38 cellular contexts compared by ENCODE assay signal in the genomic region with DNA sequence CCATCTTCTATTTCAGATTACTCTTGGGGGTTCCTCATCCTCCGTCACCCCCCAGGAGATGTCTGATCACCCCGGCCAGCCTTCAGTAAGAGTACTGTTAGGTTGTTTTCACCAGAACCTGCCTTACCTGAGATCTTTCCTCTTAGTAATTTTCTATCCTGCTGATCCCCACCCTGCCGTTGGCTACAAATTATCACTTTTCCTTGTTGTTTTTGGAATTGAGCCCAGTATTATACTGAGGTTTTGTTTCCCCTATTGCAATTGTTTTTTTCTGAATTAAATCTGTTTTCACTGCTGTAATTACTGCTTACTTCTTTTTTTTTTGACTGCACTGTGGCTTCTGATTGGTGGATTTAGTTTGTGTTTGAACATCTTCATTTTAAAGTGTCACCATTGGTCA. TPM values are rescaled to one million over a fixed set of nuclear protein-coding genes. Genes with fewer than 3 reads are reported as not detected.
"Had no signal": no experiment of that assay in that cellular context is flagged by ENCODE, and none has a peak within 500 bp of the region (broad histone marks: within the 10 kb centered on the region; RNA-seq: fewer than 3 reads in every experiment).

No MANE protein-coding gene starts in this region.

- H2AFZ ChIP-seq: PC-9 had no signal

- H3K9me3 Mint-ChIP-seq: activated naive CD4-positive, alpha-beta T cell treated with anti-CD3 and anti-CD28 coated beads, Interleukin-2, amount 10 ng/mL, durations not matched to agents 7 days and 5 days had no signal

- ATAC-seq: activated CD8-positive, alpha-beta memory T cell treated with anti-CD3 and anti-CD28 coated beads, Interleukin-2, amount 10 ng/mL, durations not matched to agents 7 days and 5 days; K562; Right ventricle myocardium inferior; SK-N-SH treated with all-trans-retinoic acid at 6 μM for 48 hours had no signal

- FAIRE-seq: K562, RCC 7860 had no signal

- DNase-seq: activated B cell treated with CpG ODN at 0.5 μM for 24 hours; activated CD4-positive, alpha-beta memory T cell treated with anti-CD3 and anti-CD28 coated beads, Interleukin-2, amount 10 ng/mL, durations not matched to agents 7 days and 5 days; activated CD4-positive, alpha-beta T cell treated with anti-CD3 and anti-CD28 coated beads for 48 hours; activated CD4-positive, CD25-positive, alpha-beta regulatory T cell treated with anti-CD3 and anti-CD28 coated beads, Interleukin-2, amount 50 U/mL, for 72 hours; activated CD8-positive, alpha-beta memory T cell treated with anti-CD3 and anti-CD28 coated beads for 24 hours; activated CD8-positive, alpha-beta memory T cell treated with anti-CD3 and anti-CD28 coated beads, Interleukin-2, amount 10 ng/mL, durations not matched to agents 7 days and 5 days; activated CD8-positive, alpha-beta memory T cell treated with anti-CD3 and anti-CD28 coated beads, Interleukin-2, amount 50 U/mL, for 48 hours; activated effector memory CD4-positive, alpha-beta T cell treated with Interleukin-2 at 50 U/mL for 16 hours; activated naive CD4-positive, alpha-beta T cell treated with anti-CD3 and anti-CD28 coated beads, Interleukin-2, amount 10 ng/mL, durations not matched to agents 7 days and 5 days; activated naive CD8-positive, alpha-beta T cell treated with anti-CD3 and anti-CD28 coated beads for 36 hours; activated T-cell treated with anti-CD3 and anti-CD28 coated beads, Interleukin-2, amount 50 U/mL, for 48 hours; amniotic stem cell; aorta; brain microvascular endothelial cell; central memory CD4-positive, alpha-beta T cell; NCI-H1092 treated with DMSO at 0.1 percent for 48 hours; NCI-H146; NCI-H187; NCI-H2029 treated with DMSO at 0.1 percent for 48 hours; NCI-H2171 treated with DMSO at 0.1 percent for 48 hours; NCI-H226; NCI-H446 treated with DMSO at 0.1 percent for 48 hours; NCI-H524 treated with DMSO at 0.1 percent for 48 hours; NCI-H82; PC-9; SIG-M5; T-helper 1 cell; T-helper 2 cell; T-helper 9 cell had no signal

- H3K4me2 ChIP-seq: PC-9 had no signal

- H3K27me3 ChIP-seq: brain microvascular endothelial cell had no signal

- H3K27ac ChIP-seq: brain microvascular endothelial cell, PC-9, RWPE1, VCaP had no signal

- H3K4me1 Mint-ChIP-seq: activated B cell treated with CpG ODN at 0.5 μM for 24 hours; activated CD4-positive, alpha-beta memory T cell treated with anti-CD3 and anti-CD28 coated beads, Interleukin-2, amount 10 ng/mL, durations not matched to agents 7 days and 5 days; activated CD8-positive, alpha-beta memory T cell treated with anti-CD3 and anti-CD28 coated beads, Interleukin-2, amount 10 ng/mL, durations not matched to agents 7 days and 5 days; activated naive CD4-positive, alpha-beta T cell treated with anti-CD3 and anti-CD28 coated beads, Interleukin-2, amount 10 ng/mL, durations not matched to agents 7 days and 5 days; activated naive CD8-positive, alpha-beta T cell treated with anti-CD3 and anti-CD28 coated beads for 36 hours had no signal

- H3K36me3 ChIP-seq: brain microvascular endothelial cell had no signal

- H3K4me3 Mint-ChIP-seq: activated B cell treated with CpG ODN at 0.5 μM for 24 hours; activated CD4-positive, alpha-beta memory T cell treated with anti-CD3 and anti-CD28 coated beads, Interleukin-2, amount 10 ng/mL, durations not matched to agents 7 days and 5 days; activated CD8-positive, alpha-beta memory T cell treated with anti-CD3 and anti-CD28 coated beads, Interleukin-2, amount 10 ng/mL, durations not matched to agents 7 days and 5 days; activated naive CD4-positive, alpha-beta T cell treated with anti-CD3 and anti-CD28 coated beads, Interleukin-2, amount 10 ng/mL, durations not matched to agents 7 days and 5 days; activated naive CD8-positive, alpha-beta T cell treated with anti-CD3 and anti-CD28 coated beads for 36 hours had no signal

- H3K4me3 ChIP-seq: K562, PC-9 had no signal

- H3K27ac Mint-ChIP-seq: activated B cell treated with CpG ODN at 0.5 μM for 24 hours; activated CD4-positive, alpha-beta memory T cell treated with anti-CD3 and anti-CD28 coated beads, Interleukin-2, amount 10 ng/mL, durations not matched to agents 7 days and 5 days; activated CD8-positive, alpha-beta memory T cell treated with anti-CD3 and anti-CD28 coated beads, Interleukin-2, amount 10 ng/mL, durations not matched to agents 7 days and 5 days; activated naive CD4-positive, alpha-beta T cell treated with anti-CD3 and anti-CD28 coated beads, Interleukin-2, amount 10 ng/mL, durations not matched to agents 7 days and 5 days; activated naive CD8-positive, alpha-beta T cell treated with anti-CD3 and anti-CD28 coated beads for 36 hours had no signal

- H3K36me3 Mint-ChIP-seq: activated CD8-positive, alpha-beta memory T cell treated with anti-CD3 and anti-CD28 coated beads, Interleukin-2, amount 10 ng/mL, durations not matched to agents 7 days and 5 days; activated naive CD4-positive, alpha-beta T cell treated with anti-CD3 and anti-CD28 coated beads, Interleukin-2, amount 10 ng/mL, durations not matched to agents 7 days and 5 days; activated naive CD8-positive, alpha-beta T cell treated with anti-CD3 and anti-CD28 coated beads for 36 hours had no signal

- H3K27me3 Mint-ChIP-seq: activated naive CD4-positive, alpha-beta T cell treated with anti-CD3 and anti-CD28 coated beads, Interleukin-2, amount 10 ng/mL, durations not matched to agents 7 days and 5 days had no signal

RNA-seq across cellular contexts. Expression of a gene that starts 14.7 kb away (rescaled TPM):
- total RNA-seq: activated B cell treated with CpG ODN at 0.5 μM for 24 hours; activated CD4-positive, alpha-beta memory T cell treated with anti-CD3 and anti-CD28 coated beads, Interleukin-2, amount 10 ng/mL, durations not matched to agents 7 days and 5 days; activated CD8-positive, alpha-beta memory T cell treated with anti-CD3 and anti-CD28 coated beads, Interleukin-2, amount 10 ng/mL, durations not matched to agents 7 days and 5 days; activated naive CD8-positive, alpha-beta T cell treated with anti-CD3 and anti-CD28 coated beads for 36 hours; aorta; K562; M059J; OCI-LY7; PC-9; Right ventricle myocardium inferior; SK-MEL-5 had no signal
- polyA plus RNA-seq: aorta, K562 had no signal
